Comparison of ENCODE assay signal across 8 cellular contexts in the genomic region with DNA sequence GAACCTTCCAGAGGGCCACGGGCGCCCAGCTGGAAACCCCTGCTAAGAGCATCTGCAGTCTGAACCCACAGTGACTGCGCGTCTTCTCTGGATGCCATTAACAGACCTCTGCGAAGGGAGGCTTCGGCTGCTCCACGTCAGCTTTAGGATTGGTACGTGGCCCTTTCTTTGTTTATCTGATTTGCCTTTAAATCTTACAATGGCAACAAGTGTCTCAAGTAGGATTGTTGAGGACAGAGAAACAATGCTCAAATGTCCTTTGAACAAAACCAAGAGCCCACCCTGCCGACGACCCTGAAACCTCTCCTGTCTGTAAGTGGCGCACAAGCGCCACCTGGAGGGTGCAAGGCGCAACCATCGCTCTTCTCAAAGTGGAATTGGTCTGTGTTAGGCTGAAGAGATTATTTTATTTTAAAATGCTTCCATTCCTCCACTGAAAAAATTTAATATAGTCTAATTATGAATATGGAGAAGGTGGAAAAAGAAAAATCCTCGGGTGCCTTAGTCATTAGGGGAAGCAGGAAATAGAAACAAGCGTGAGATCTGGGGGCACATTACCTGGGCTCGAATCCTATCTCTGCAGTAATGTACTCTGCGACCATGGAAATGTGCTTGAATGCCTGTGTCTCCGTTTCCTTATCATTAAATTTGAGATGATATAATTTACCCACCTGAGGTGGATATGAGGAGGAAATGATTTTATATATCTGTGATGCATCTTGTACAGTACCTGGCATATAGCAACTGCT.
DNase-seq lines count a peak whose midpoint lies in the region; ATAC-seq and TF ChIP-seq lines count a peak whose summit lies in the region.

No MANE protein-coding gene starts in this region.

- no peaks in the 10 kb centered on the region for H3K27me3 ChIP-seq in OCI-LY1 (ENCODE audit: insufficient read depth, low read length)
- H3K27me3 ChIP-seq in ascending aorta: no peaks in the 10 kb centered on the region
- H3K27me3 ChIP-seq in sigmoid colon: peaks cover 0 to 14% (median 0%) of the 10 kb centered on the region in 3 donors

- TF ChIP-seq EP300 in sigmoid colon (IDR thresholded peaks at IDR 0.05): no peak

- TF ChIP-seq POLR2A in sigmoid colon (IDR thresholded peaks at IDR 0.05): no peak

- WGBS in sigmoid colon, 2 donors: 27 to 28% methylated on average over 19 of the region's 19 CpGs

- H3K27ac ChIP-seq in OCI-LY1 (ENCODE audit: low read depth, low read length, poor library complexity, severe bottlenecking): no peak overlapping the region
- no peak overlapping the region for H3K27ac ChIP-seq in ascending aorta
- peak overlapping the region in 1 of 4 donors; percentile 33 for H3K27ac ChIP-seq in sigmoid colon

- H3K9me2 ChIP-seq in OCI-LY1 (ENCODE audit: low read depth, low read length): no peaks in the 10 kb centered on the region

- H4K20me1 ChIP-seq in OCI-LY1 (ENCODE audit: insufficient read depth, low read length): no peaks in the 10 kb centered on the region

- H2AFZ ChIP-seq in OCI-LY1 (ENCODE audit: low read length): no peak overlapping the region

- H3K36me3 ChIP-seq in OCI-LY1 (ENCODE audit: insufficient read depth, low read length) (no peaks in the 10 kb centered on the region), ascending aorta (no peaks in the 10 kb centered on the region), sigmoid colon (no peaks in the 10 kb centered on the region)

- H3K4me3 ChIP-seq in OCI-LY1 (ENCODE audit: low read depth, low read length, poor library complexity, severe bottlenecking) (no peak overlapping the region), ascending aorta (peak overlapping the region in 1 of 2 donors; percentile 37), sigmoid colon (peak overlapping the region in 1 of 4 donors; percentile 16)

- DNase-seq in NCI-H524 (lab: John Stamatoyannopoulos, UW): peak; percentile 7 to 73
- no peak for DNase-seq in NCI-H524 treated with DMSO at 0.1 percent for 48 hours (lab: John Stamatoyannopoulos, UW)
- DNase-seq in ascending aorta (ENCODE audit: low spot score in 2 of 2): no peak
- peak; percentile 58 for DNase-seq in iPS DF 4.7 (ENCODE audit: extremely low read depth, low spot score)
- peak; percentile 66 for DNase-seq in sigmoid colon

- peak overlapping the region; percentile 46 for H3K4me2 ChIP-seq in OCI-LY1 (ENCODE audit: low read length)

- H3K9me3 ChIP-seq in OCI-LY1 (ENCODE audit: low read length) (no peaks in the 10 kb centered on the region), ascending aorta (no peaks in the 10 kb centered on the region), sigmoid colon (no peaks in the 10 kb centered on the region)

- no peak overlapping the region for H3K9ac ChIP-seq in OCI-LY1 (ENCODE audit: low read length)

- ATAC-seq in HG03066 (IDR thresholded peaks at IDR 0.05; ENCODE audit: low read depth, unreplicated experiment) (peak; percentile 56), GM18517 (IDR thresholded peaks at IDR 0.05; ENCODE audit: unreplicated experiment) (no peak)

- peak; percentile 99 for TF ChIP-seq CTCF in OCI-LY1 (IDR thresholded peaks at IDR 0.05; ENCODE audit: low read length)
- TF ChIP-seq CTCF in ascending aorta (IDR thresholded peaks at IDR 0.05): peak; percentile 51 to 79 (median 64)
- TF ChIP-seq CTCF in sigmoid colon (IDR thresholded peaks at IDR 0.05): peak in 3 of 4 experiments; percentile 54 to 76 (median 72)

- H3F3A ChIP-seq in OCI-LY1 (ENCODE audit: insufficient read depth, low read length): no peaks in the 10 kb centered on the region

- intact Hi-C loops in ascending aorta (cut with DNase I) (loop anchor here (2.0 kb wide), 1 partner anchor 129 kb away; no protein-coding TSS in a partner anchor), sigmoid colon (cut with DNase I) (loop anchor here (5.0 kb wide), 1 partner anchor 838 kb away; no protein-coding TSS in a partner anchor)

- H3K4me1 ChIP-seq in OCI-LY1 (ENCODE audit: insufficient read depth, low read length, severe bottlenecking) (no peaks in the 10 kb centered on the region), ascending aorta (no peaks in the 10 kb centered on the region), sigmoid colon (no peaks in the 10 kb centered on the region)

- H3K79me2 ChIP-seq in OCI-LY1 (ENCODE audit: insufficient read depth, low read length): no peaks in the 10 kb centered on the region

Comparison
In these comparisons a context has a peak if more than half of its experiments do, and no peak if none do; other contexts are left out.
1. DNase-seq: peak in NCI-H524 (2 of 2), iPS DF 4.7 (single experiment) and sigmoid colon (single experiment); none in NCI-H524 treated with DMSO at 0.1 percent for 48 hours (single experiment) and ascending aorta (0 of 2).
2. Peak in every context shown above with its lines, with median percentiles within 50 percentile points of each other: CTCF ChIP-seq.